27 cellular contexts compared by ENCODE assay signal in the genomic region with DNA sequence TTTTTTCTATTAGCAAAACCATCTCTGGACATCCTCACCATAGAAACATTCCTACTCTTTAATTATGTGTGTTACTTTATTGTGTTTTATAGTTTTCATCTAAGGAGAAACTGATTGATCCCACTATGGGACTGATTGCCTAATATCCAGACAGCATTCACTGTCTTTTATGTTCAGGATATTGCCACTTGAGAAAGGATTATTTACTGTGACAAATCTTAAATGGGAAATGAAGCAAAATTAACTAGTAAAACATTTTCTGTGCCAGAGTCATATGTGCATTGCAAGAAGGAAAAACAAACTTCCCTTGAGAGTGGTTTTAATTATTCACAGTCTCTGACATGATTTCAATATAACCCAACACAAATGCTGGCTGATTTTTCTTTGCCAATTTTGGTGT. TPM values are rescaled to one million over a fixed set of nuclear protein-coding genes. Genes with fewer than 3 reads are reported as not detected.
"Had no signal": no experiment of that assay in that cellular context is flagged by ENCODE, and none has a peak within 500 bp of the region (broad histone marks: within the 10 kb centered on the region; RNA-seq: fewer than 3 reads in every experiment).

No MANE protein-coding gene starts in this region.

- H3K27ac ChIP-seq: HL-60, KMS-11, SJSA1 had no signal

- H3K4me3 ChIP-seq: K562, SJSA1 had no signal

- ATAC-seq: K562 had no signal

- DNase-seq: Kasumi-1, MM.1S, NCI-H1092 treated with DMSO at 0.1 percent for 48 hours, NCI-H1436, NCI-H187, NCI-H2029, NCI-H2081 treated with DMSO at 0.1 percent for 48 hours, NCI-H2171, NCI-H226, NCI-H446, NCI-H510A, NCI-H524 treated with DMSO at 0.1 percent for 48 hours, NCI-H69, NCI-H774, Right ventricle myocardium superior, RPMI8226, SIG-M5, SK-N-SH, SW 1271 had no signal

- H3K27ac Mint-ChIP-seq: IgD-negative memory B cell had no signal

- H3K9ac ChIP-seq: KMS-11, SK-N-SH had no signal

- FAIRE-seq: HTR-8/SVneo, K562, RCC 7860 had no signal

- H3K36me3 ChIP-seq: SJSA1 had no signal

- H3K9me3 ChIP-seq: SJSA1, SK-N-SH had no signal

RNA-seq across cellular contexts. Expression of a gene that starts 15.9 kb away (rescaled TPM):
- total RNA-seq: K562, SJSA1 had no signal

RNA-seq across cellular contexts. Expression of a gene that starts 44.5 kb away (rescaled TPM):
- total RNA-seq: K562, M059J, SJSA1 had no signal
